35 cellular contexts compared by ENCODE assay signal in genomic region chr16:63169100-63169499, GRCh38.
"Had no signal": no experiment of that assay in that cellular context is flagged by ENCODE, and none has a peak within 500 bp of the region (broad histone marks: within the 10 kb centered on the region; RNA-seq: fewer than 3 reads in every experiment).

No MANE protein-coding gene starts in this region.

- H3K27ac ChIP-seq: adrenal gland, ascending aorta, body of pancreas, brain microvascular endothelial cell, breast epithelium, cardiac muscle cell had no signal

- H3K4me1 ChIP-seq: adrenal gland, ascending aorta, body of pancreas, breast epithelium had no signal

- H3K36me3 ChIP-seq: adrenal gland, ascending aorta, brain microvascular endothelial cell, breast epithelium, cardiac muscle cell had no signal

- H3K4me3 ChIP-seq: adrenal gland, ascending aorta, body of pancreas, breast epithelium, cardiac muscle cell had no signal

- H3K27me3 ChIP-seq: adrenal gland, ascending aorta, body of pancreas, brain microvascular endothelial cell, breast epithelium, cardiac muscle cell had no signal

- H3K9me3 ChIP-seq: adrenal gland, ascending aorta, body of pancreas, breast epithelium had no signal

- ATAC-seq: activated naive CD4-positive, alpha-beta T cell treated with anti-CD3 and anti-CD28 coated beads, Interleukin-2, amount 50 U/mL, for 72 hours; activated naive CD8-positive, alpha-beta T cell treated with anti-CD3 and anti-CD28 coated beads, Interleukin-2, amount 50 U/mL, for 24 hours; activated T-cell treated with anti-CD3 and anti-CD28 coated beads, Interleukin-2, amount 50 U/mL, for 4 hours; activated T-cell treated with anti-CD3 and anti-CD28 coated beads, Interleukin-2, amount 50 U/mL, for 72 hours; activated T-helper 17 cell treated with anti-CD3 and anti-CD28 coated beads, Interleukin-2, amount 50 U/mL, for 72 hours; body of pancreas had no signal

- DNase-seq: activated effector memory CD4-positive, alpha-beta T cell treated with anti-CD3 and anti-CD28 coated beads, Interleukin-2, amount 50 U/mL, for 16 hours; activated effector memory CD4-positive, alpha-beta T cell treated with Interleukin-2 at 50 U/mL for 16 hours; activated gamma-delta T cell; activated gamma-delta T cell treated with Interleukin-2 at 50 U/mL for 16 hours; activated naive CD4-positive, alpha-beta T cell; activated naive CD4-positive, alpha-beta T cell treated with anti-CD3 and anti-CD28 coated beads for 36 hours; activated naive CD4-positive, alpha-beta T cell treated with anti-CD3 and anti-CD28 coated beads, Interleukin-2, amount 10 ng/mL, durations not matched to agents 7 days and 5 days; activated naive CD4-positive, alpha-beta T cell treated with anti-CD3 and anti-CD28 coated beads, Interleukin-2, amount 50 U/mL, for 16 hours; activated naive CD4-positive, alpha-beta T cell treated with Interleukin-2 at 50 U/mL for 16 hours; activated naive CD8-positive, alpha-beta T cell treated with anti-CD3 and anti-CD28 coated beads for 36 hours; activated naive CD8-positive, alpha-beta T cell treated with anti-CD3 and anti-CD28 coated beads, Interleukin-2, amount 10 ng/mL, durations not matched to agents 7 days and 5 days; activated naive CD8-positive, alpha-beta T cell treated with anti-CD3 and anti-CD28 coated beads, Interleukin-2, amount 50 U/mL, for 24 hours; activated T-cell treated with anti-CD3 and anti-CD28 coated beads for 4 hours; activated T-cell treated with anti-CD3 and anti-CD28 coated beads, Interleukin-2, amount 50 U/mL, for 1 hour; activated T-cell treated with anti-CD3 and anti-CD28 coated beads, Interleukin-2, amount 50 U/mL, for 24 hours; activated T-cell treated with anti-CD3 and anti-CD28 coated beads, Interleukin-2, amount 50 U/mL, for 4 hours; activated T-cell treated with anti-CD3 and anti-CD28 coated beads, Interleukin-2, amount 50 U/mL, for 48 hours; activated T-cell treated with anti-CD3 and anti-CD28 coated beads, Interleukin-2, amount 50 U/mL, for 72 hours; adrenal gland; amniotic stem cell; amygdala; anterior cingulate cortex; aorta; body of pancreas; brain microvascular endothelial cell; caudate nucleus; central memory CD4-positive, alpha-beta T cell; cerebellar nuclear complex had no signal

- FAIRE-seq: astrocyte, bronchial epithelial cell had no signal
